26 cellular contexts compared by ENCODE assay signal in the genomic region with DNA sequence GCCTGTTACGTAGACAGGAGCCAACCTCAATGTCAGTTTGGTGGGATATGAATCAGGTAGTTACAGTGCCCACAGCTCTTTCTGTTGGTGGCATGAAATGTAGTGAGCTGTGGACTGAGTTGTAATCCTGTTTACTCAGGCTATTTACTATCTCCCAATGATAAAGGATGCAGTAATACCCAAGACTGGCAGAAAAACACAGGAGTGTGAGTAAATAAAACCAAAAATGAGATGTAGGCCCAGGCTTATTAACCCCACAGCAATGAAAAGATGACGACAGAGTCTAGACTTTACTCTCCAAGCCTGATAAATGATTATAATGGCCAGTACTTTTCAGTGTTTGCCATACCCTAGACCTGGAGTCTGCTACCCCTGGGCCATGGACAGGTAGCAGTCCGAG. TPM values are rescaled to one million over a fixed set of nuclear protein-coding genes. Genes with fewer than 3 reads are reported as not detected.
DNase-seq lines count a peak whose midpoint lies in the region; ATAC-seq, FAIRE-seq and TF ChIP-seq lines count a peak whose summit lies in the region.
"Had no signal": no experiment of that assay in that cellular context is flagged by ENCODE, and none has a peak within 500 bp of the region (broad histone marks: within the 10 kb centered on the region; RNA-seq: fewer than 3 reads in every experiment).

No MANE protein-coding gene starts in this region.

- H3K27me3 ChIP-seq in right lobe of liver (no peaks in the 10 kb centered on the region), HepG2 (ENCODE audit: control insufficient read depth in 1 of 2, insufficient read depth in 2 of 2, low read length in 2 of 2) (no peaks in the 10 kb centered on the region; a peak in 1 of 5 replicates), GM23338 (ENCODE audit: insufficient read depth) (no peaks in the 10 kb centered on the region), PC-3 (ENCODE audit: low read length) (no peaks in the 10 kb centered on the region)
- H3K27me3 ChIP-seq in CD4-positive, alpha-beta memory T cell (ENCODE audit: insufficient read depth, low read length) = no peaks in the 10 kb centered on the region
- H3K27me3 ChIP-seq: BE2C, BLaER1 had no signal

- FAIRE-seq in HepG2 (lab: Jason Lieb, UNC) = no peak
- FAIRE-seq: A204.1, GM12878, GM12892, GM18507 had no signal

- peaks cover 3% of the 10 kb centered on the region; the same call in 1 of the 3 replicates for H3K36me3 Mint-ChIP-seq in GM23338 (ENCODE audit: low read depth)
- no peaks in the 10 kb centered on the region for H3K36me3 Mint-ChIP-seq in CD4-positive, alpha-beta memory T cell
- H3K36me3 Mint-ChIP-seq: CD14-positive monocyte; CD4-positive, CD25-positive, alpha-beta regulatory T cell; CD8-positive, alpha-beta T cell had no signal

- H4K20me1 ChIP-seq in HepG2 (ENCODE audit: insufficient read depth, low read length) (no peaks in the 10 kb centered on the region), GM23338 (replicated peaks; ENCODE audit: insufficient read depth) (no peaks in the 10 kb centered on the region), PC-3 (ENCODE audit: low read length) (no peaks in the 10 kb centered on the region)
- H4K20me1 ChIP-seq: BLaER1 had no signal

- no peak overlapping the region for H3K27ac Mint-ChIP-seq in GM23338
- H3K27ac Mint-ChIP-seq in CD4-positive, alpha-beta memory T cell = no peak overlapping the region
- H3K27ac Mint-ChIP-seq: CD4-positive, CD25-positive, alpha-beta regulatory T cell; CD8-positive, alpha-beta T cell had no signal

- H3K9me2 ChIP-seq in GM23338 (ENCODE audit: insufficient read depth) (0 out of 2 replicates have a peak, but pooled peaks cover 5% of the 10 kb centered on the region), PC-3 (replicated peaks; ENCODE audit: low read length) (no peaks in the 10 kb centered on the region)

- TF ChIP-seq CTCF in right lobe of liver (IDR thresholded peaks at IDR 0.05) (no peak), HepG2 (CRISPR knock-in tag; IDR thresholded peaks at IDR 0.05) (no peak), GM23338 (conservative IDR thresholded peaks at IDR 0.05; ENCODE audit: low read depth in 2 of 2) (no peak), PC-3 (conservative IDR thresholded peaks at IDR 0.05; ENCODE audit: low read depth, low read length) (no peak)

- WGBS in right lobe of liver (ENCODE audit: insufficient coverage, low coverage, low lambda C conversion rate, missing lambda C conversion rate) = 65% methylated on average over 2 of the region's 3 CpGs
- 24% methylated on average over 2 of the region's 3 CpGs for WGBS in HepG2 (ENCODE audit: low lambda C conversion rate)

- H3K4me1 Mint-ChIP-seq in GM23338 = no peaks in the 10 kb centered on the region
- no peaks in the 10 kb centered on the region for H3K4me1 Mint-ChIP-seq in CD4-positive, alpha-beta memory T cell
- H3K4me1 Mint-ChIP-seq: CD14-positive monocyte; CD4-positive, CD25-positive, alpha-beta regulatory T cell had no signal

- no peaks in the 10 kb centered on the region for H3K36me3 ChIP-seq in right lobe of liver
- H3K36me3 ChIP-seq in HepG2 (replicated peaks in 1 of 2; ENCODE audit: control insufficient read depth in 1 of 2, insufficient read depth in 2 of 2, low read length in 2 of 2) = no peaks in the 10 kb centered on the region
- H3K36me3 ChIP-seq in GM23338 (ENCODE audit: insufficient read depth) = no peaks in the 10 kb centered on the region
- no peaks in the 10 kb centered on the region for H3K36me3 ChIP-seq in PC-3 (ENCODE audit: low read depth, low read length)
- no peaks in the 10 kb centered on the region for H3K36me3 ChIP-seq in CD4-positive, alpha-beta memory T cell (ENCODE audit: insufficient read depth, low read length)
- H3K36me3 ChIP-seq: BE2C, BLaER1 had no signal

- H3K27me3 Mint-ChIP-seq in GM23338 (ENCODE audit: insufficient read depth, low read depth, poor library complexity) = no peaks in the 10 kb centered on the region
- H3K27me3 Mint-ChIP-seq in CD4-positive, alpha-beta memory T cell = no peaks in the 10 kb centered on the region
- H3K27me3 Mint-ChIP-seq: CD4-positive, CD25-positive, alpha-beta regulatory T cell had no signal

- ATAC-seq in right lobe of liver = peak in 3 of 4 donors; percentile 14 to 92 (median 21)
- ATAC-seq in HepG2 = no peak
- no peak for ATAC-seq in GM23338
- ATAC-seq in PC-3 = peak; percentile 89
- ATAC-seq: CD8-positive, alpha-beta T cell; GM12878 had no signal

- H3K4me1 ChIP-seq in right lobe of liver (no peaks in the 10 kb centered on the region), HepG2 (ENCODE audit: insufficient read depth, low read length) (no peaks in the 10 kb centered on the region), GM23338 (ENCODE audit: insufficient read depth) (no peaks in the 10 kb centered on the region), PC-3 (ENCODE audit: insufficient read depth, low read length) (peaks cover 7% of the 10 kb centered on the region)
- no peaks in the 10 kb centered on the region for H3K4me1 ChIP-seq in CD4-positive, alpha-beta memory T cell (ENCODE audit: insufficient read depth, low read length)
- H3K4me1 ChIP-seq: BE2C, BLaER1, Caco-2 had no signal

- no peak overlapping the region for H3K9ac ChIP-seq in HepG2 (ENCODE audit: insufficient read depth, low read depth, low read length)
- no peak overlapping the region for H3K9ac ChIP-seq in PC-3 (ENCODE audit: low read length)
- H3K9ac ChIP-seq: BLaER1 had no signal

- DNase-seq in right lobe of liver = no peak
- DNase-seq in HepG2 (ENCODE audit: low spot score) = no peak
- DNase-seq in GM23338 (ENCODE audit: low spot score) = no peak
- DNase-seq in PC-3 = peak; percentile 9
- DNase-seq in NCI-H1694 treated with DMSO at 0.1 percent for 48 hours (lab: John Stamatoyannopoulos, UW) = no peak
- DNase-seq in CD4-positive, alpha-beta memory T cell = no peak
- DNase-seq: 8988T; ACHN; BE2C; C1 segment of cervical spinal cord; Caco-2; CD4-positive, CD25-positive, alpha-beta regulatory T cell; CD8-positive, alpha-beta T cell; DMS 273 treated with DMSO at 0.1 percent for 48 hours; DMS153; DMS53; DMS79; DND-41; EL; GDM1 had no signal

- H3K9me3 Mint-ChIP-seq in GM23338 = peaks cover 4% of the 10 kb centered on the region; the same call in 1 of the 3 replicates
- H3K9me3 Mint-ChIP-seq in CD4-positive, alpha-beta memory T cell = peaks cover 0 to 8% (median 3%) of the 10 kb centered on the region in 8 donors

- H3K79me2 ChIP-seq in HepG2 (ENCODE audit: insufficient read depth, low read length) (no peaks in the 10 kb centered on the region), GM23338 (replicated peaks; ENCODE audit: insufficient read depth) (no peaks in the 10 kb centered on the region), PC-3 (ENCODE audit: low read length) (no peaks in the 10 kb centered on the region)

- no peak for TF ChIP-seq RAD21 in HepG2 (CRISPR knock-in tag; IDR thresholded peaks at IDR 0.05)

- no peak overlapping the region for H3K4me2 ChIP-seq in HepG2 (ENCODE audit: low read depth, low read length)
- no peak overlapping the region for H3K4me2 ChIP-seq in GM23338
- no peak overlapping the region for H3K4me2 ChIP-seq in PC-3 (ENCODE audit: low read length)
- H3K4me2 ChIP-seq: BLaER1 had no signal

- H3K9me3 ChIP-seq in right lobe of liver = no peaks in the 10 kb centered on the region
- H3K9me3 ChIP-seq in HepG2 (ENCODE audit: low read length) = no peaks in the 10 kb centered on the region
- no peaks in the 10 kb centered on the region for H3K9me3 ChIP-seq in PC-3 (ENCODE audit: low read length)
- no peaks in the 10 kb centered on the region for H3K9me3 ChIP-seq in CD4-positive, alpha-beta memory T cell (ENCODE audit: control insufficient read depth in 1 of 2, low read length in 2 of 2)
- H3K9me3 ChIP-seq: BE2C, BLaER1, Caco-2 had no signal

- in situ Hi-C loops in HepG2 (cut with HindIII; ENCODE audit: extremely low pct_ligation_motif_present, low pct_unique_long_range_greater_than_20kb) = no loop called here

- BruUV-seq in HepG2 (replicated peaks; lab: Mats Ljungman, UMichigan) (no TSS peak), PC-3 (replicated peaks; lab: Mats Ljungman, UMichigan) (no TSS peak)

- CTCF ChIA-PET in HepG2 (lab: Yijun Ruan, JAX; ENCODE audit: low intra/inter-chr PET ratio, low total read pairs) = no interaction called here
- CTCF ChIA-PET in PC-3 (lab: Charles Lee) = no interaction called here
- CTCF ChIA-PET in CD4-positive, alpha-beta memory T cell (lab: Charles Lee; ENCODE audit: partially characterized antibody) = no interaction called here

- no peak for TF ChIP-seq POLR2A in right lobe of liver (IDR thresholded peaks at IDR 0.05)
- TF ChIP-seq POLR2A in HepG2 (IDR thresholded peaks at IDR 0.05; ENCODE audit: insufficient read depth in 1 of 2, low read depth in 2 of 2, low read length in 2 of 2) = no peak

- intact Hi-C loops in right lobe of liver (cut with DNase I) (no loop called here), HepG2 (cut with micrococcal nuclease; ENCODE audit: unreplicated experiment) (no loop called here), PC-3 (cut with micrococcal nuclease) (no loop called here)
- intact Hi-C loops in CD4-positive, alpha-beta memory T cell (cut with micrococcal nuclease) = no loop called here

- no peak overlapping the region for H3K27ac ChIP-seq in right lobe of liver
- no peak overlapping the region for H3K27ac ChIP-seq in HepG2 (ENCODE audit: extremely low read length, insufficient read depth, low read length)
- H3K27ac ChIP-seq in GM23338 (ENCODE audit: low read depth) = no peak overlapping the region
- H3K27ac ChIP-seq in PC-3 (ENCODE audit: low read length) = peak overlapping the region; percentile 3; the same call in 1 of the 2 replicates
- H3K27ac ChIP-seq in CD4-positive, alpha-beta memory T cell (ENCODE audit: low read depth, low read length) = no peak overlapping the region
- H3K27ac ChIP-seq: BLaER1 had no signal

- TF ChIP-seq EP300 in HepG2 (IDR thresholded peaks at IDR 0.05; ENCODE audit: low read depth in 2 of 2, low read length in 2 of 2) (no peak), HepG2 (CRISPR knock-in tag; IDR thresholded peaks at IDR 0.05; ENCODE audit: borderline replicate concordance) (no peak)

- no peak overlapping the region for H2AFZ ChIP-seq in HepG2 (ENCODE audit: low read length)
- H2AFZ ChIP-seq in GM23338 = peak overlapping the region; percentile 28; the same call in 1 of the 2 replicates
- H2AFZ ChIP-seq in PC-3 (ENCODE audit: low read length) = no peak overlapping the region

- no peak overlapping the region for H3K4me3 Mint-ChIP-seq in GM23338
- H3K4me3 Mint-ChIP-seq in CD4-positive, alpha-beta memory T cell = no peak overlapping the region
- H3K4me3 Mint-ChIP-seq: CD14-positive monocyte; CD4-positive, CD25-positive, alpha-beta regulatory T cell; CD8-positive, alpha-beta T cell had no signal

- H3F3A ChIP-seq in GM23338 (replicated peaks; ENCODE audit: low read depth) (no peaks in the 10 kb centered on the region), PC-3 (ENCODE audit: low read length, unreplicated experiment) (no peaks in the 10 kb centered on the region)

- H3K4me3 ChIP-seq in right lobe of liver (no peak overlapping the region), HepG2 (replicated peaks in 1 of 3; ENCODE audit: insufficient read depth in 1 of 3, low read depth in 2 of 3, low read length in 3 of 3) (no peak overlapping the region), GM23338 (no peak overlapping the region), PC-3 (ENCODE audit: low read length) (no peak overlapping the region)
- no peak overlapping the region for H3K4me3 ChIP-seq in CD4-positive, alpha-beta memory T cell (ENCODE audit: low read length in 2 of 2)
- H3K4me3 ChIP-seq: BLaER1, GM12878 had no signal

- POLR2A ChIA-PET in HepG2 (lab: Yijun Ruan, JAX) (no interaction called here), PC-3 (lab: Charles Lee; ENCODE audit: unreplicated experiment) (no interaction called here)
- POLR2A ChIA-PET in CD4-positive, alpha-beta memory T cell (lab: Charles Lee; ENCODE audit: partially characterized antibody) = no interaction called here

RNA-seq across cellular contexts. Expression of gene LRIG3, which starts 22.8 kb away (rescaled TPM):
- total RNA-seq in right lobe of liver (10 to 100 TPM in 3 of 6 experiments, 1 to 10 TPM in 3; 4.2 to 13.3 (median 8.9) TPM), HepG2 (2016; rRNA removed; fragmentation: Illumina TruSeq; extraction: Trizol) (9.9 and 17.4 TPM in 2 replicates), PC-3 (2014; rRNA removed) (8.6 and 10.8 TPM in 2 replicates)
- total RNA-seq in HepG2 (2016; cell fraction: cytosol; rRNA removed; fragmentation: Illumina TruSeq; extraction: Trizol; ENCODE audit: low read depth) = 2.5 and 3.0 TPM in 2 replicates
- 9.0 and 13.5 TPM in 2 replicates for total RNA-seq in HepG2 (2016; cell fraction: insoluble cytoplasmic fraction; rRNA removed; fragmentation: Illumina TruSeq; extraction: Trizol)
- 5.6 and 5.9 TPM in 2 replicates for total RNA-seq in HepG2 (2016; cell fraction: membrane; rRNA removed; fragmentation: Illumina TruSeq; extraction: Trizol)
- total RNA-seq in HepG2 (2016; cell fraction: nucleus; rRNA removed; fragmentation: Illumina TruSeq; extraction: Trizol) = 29.0 and 31.5 TPM in 2 replicates
- polyA plus RNA-seq in HepG2 (2011; rRNA removed) (7.7 TPM in 2 replicates), GM23338 (2016; fragmentation: Nextera tagmentation; extraction: Ambion mirVana) (1.6 and 1.9 TPM in 2 replicates)
- 5.6 and 6.5 TPM in 2 replicates for polyA plus RNA-seq in HepG2 (2011; cell fraction: cytosol; rRNA removed)
- 6.5 and 6.7 TPM in 2 replicates for polyA plus RNA-seq in HepG2 (2011; cell fraction: nucleus; rRNA removed)
- 7.2 and 7.6 TPM in 2 replicates for polyA plus RNA-seq in HepG2 (2012)
- 0.49 and 0.58 TPM in 2 replicates for polyA plus RNA-seq in HepG2 (2016; cell fraction: cytosol; fragmentation: Illumina TruSeq; extraction: Trizol; ENCODE audit: low read depth)
- polyA plus RNA-seq in HepG2 (2016; cell fraction: insoluble cytoplasmic fraction; fragmentation: Illumina TruSeq; extraction: Trizol; ENCODE audit: low read depth) = 4.9 and 6.3 TPM in 2 replicates
- polyA plus RNA-seq in HepG2 (2016; cell fraction: membrane; fragmentation: Illumina TruSeq; extraction: Trizol; ENCODE audit: low read depth) = 0.96 and 1.0 TPM in 2 replicates
- 10.9 and 12.4 TPM in 2 replicates for polyA plus RNA-seq in HepG2 (2016; cell fraction: nucleus; fragmentation: Illumina TruSeq; extraction: Trizol; ENCODE audit: insufficient read depth, low read depth)
- polyA minus RNA-seq in HepG2 (2011; rRNA and poly(A)+ RNA removed; ENCODE audit: low replicate concordance) = 16.2 and 25.7 TPM in 2 replicates
- polyA minus RNA-seq in HepG2 (2011; cell fraction: cytosol; rRNA and poly(A)+ RNA removed) = 6.6 and 7.4 TPM in 2 replicates
- polyA minus RNA-seq in HepG2 (2011; cell fraction: nucleus; rRNA and poly(A)+ RNA removed) = 51.0 and 58.3 TPM in 2 replicates
- total RNA-seq in GM23338 (2014; rRNA removed; shearing (Covaris generic)) = 7.5 and 10.9 TPM in 2 replicates
- not detected for total RNA-seq in CD4-positive, alpha-beta memory T cell
- not detected for polyA plus RNA-seq in CD4-positive, alpha-beta memory T cell
- total RNA-seq: CD4-positive, CD25-positive, alpha-beta regulatory T cell; CD8-positive, alpha-beta T cell had no signal
- polyA plus RNA-seq: CD14-positive monocyte; CD4-positive, CD25-positive, alpha-beta regulatory T cell had no signal

Comparison
In these comparisons a context has a peak if more than half of its experiments do, and no peak if none do; other contexts are left out.
1. ATAC-seq: peak in right lobe of liver (3 of 4) and PC-3 (single experiment); none in HepG2 (single experiment) and GM23338 (single experiment).